Comparison of ENCODE assay signal across 34 cellular contexts in the genomic region with DNA sequence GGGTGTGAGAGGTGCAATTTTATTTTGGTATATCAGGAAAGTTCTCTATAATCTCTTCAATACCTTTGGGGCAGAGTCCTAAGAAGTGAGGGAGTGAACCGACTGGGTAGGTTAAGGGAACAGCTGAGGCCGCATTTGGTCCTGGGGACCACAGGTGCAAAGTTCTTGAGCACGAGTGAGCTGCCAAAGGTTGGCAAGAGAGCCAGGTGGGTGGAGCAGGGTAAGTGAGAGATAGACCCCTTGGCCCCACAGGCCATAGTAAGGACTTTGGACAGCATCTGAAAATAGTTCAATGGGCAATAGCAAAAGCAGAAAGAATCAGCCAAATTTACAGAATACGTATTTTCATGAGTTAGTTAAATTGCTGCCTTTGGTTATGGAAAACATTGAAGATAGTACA.
"Had no signal": no experiment of that assay in that cellular context is flagged by ENCODE, and none has a peak within 500 bp of the region (broad histone marks: within the 10 kb centered on the region; RNA-seq: fewer than 3 reads in every experiment).

No MANE protein-coding gene starts in this region.

- ATAC-seq: activated CD8-positive, alpha-beta T cell treated with anti-CD3 and anti-CD28 coated beads for 36 hours; activated naive CD4-positive, alpha-beta T cell treated with anti-CD3 and anti-CD28 coated beads, Interleukin-2, amount 50 U/mL, for 72 hours; activated T-cell treated with anti-CD3 and anti-CD28 coated beads, Interleukin-2, amount 50 U/mL, for 4 hours; activated T-cell treated with anti-CD3 and anti-CD28 coated beads, Interleukin-2, amount 50 U/mL, for 72 hours; activated T-helper 17 cell treated with anti-CD3 and anti-CD28 coated beads, Interleukin-2, amount 50 U/mL, for 72 hours; body of pancreas; T-cell; T-helper 17 cell had no signal

- H3K4me3 ChIP-seq: adrenal gland, body of pancreas, breast epithelium had no signal

- H3K36me3 ChIP-seq: adrenal gland, brain microvascular endothelial cell, breast epithelium had no signal

- H3K4me1 ChIP-seq: adrenal gland, body of pancreas, breast epithelium had no signal

- DNase-seq: activated B cell treated with CpG ODN at 0.5 μM for 24 hours; activated CD4-positive, alpha-beta memory T cell treated with anti-CD3 and anti-CD28 coated beads for 36 hours; activated CD4-positive, alpha-beta T cell treated with anti-CD3 and anti-CD28 coated beads for 4 hours; activated CD4-positive, alpha-beta T cell treated with anti-CD3 and anti-CD28 coated beads, Interleukin-2, amount 10 ng/mL, durations not matched to agents 24 days and 14 days; activated CD4-positive, alpha-beta T cell treated with anti-CD3 and anti-CD28 coated beads, Interleukin-2, amount 50 U/mL, for 1 hour; activated CD4-positive, alpha-beta T cell treated with anti-CD3 and anti-CD28 coated beads, Interleukin-2, amount 50 U/mL, for 4 hours; activated CD4-positive, CD25-positive, alpha-beta regulatory T cell treated with anti-CD3 and anti-CD28 coated beads, Interleukin-2, amount 50 U/mL, for 72 hours; activated CD8-positive, alpha-beta memory T cell treated with anti-CD3 and anti-CD28 coated beads, Interleukin-2, amount 50 U/mL, for 4 hours; activated CD8-positive, alpha-beta T cell treated with anti-CD3 and anti-CD28 coated beads for 36 hours; activated effector memory CD4-positive, alpha-beta T cell treated with anti-CD3 and anti-CD28 coated beads, Interleukin-2, amount 50 U/mL, for 16 hours; activated gamma-delta T cell treated with Interleukin-2 at 50 U/mL for 16 hours; activated naive CD4-positive, alpha-beta T cell; activated naive CD4-positive, alpha-beta T cell treated with anti-CD3 and anti-CD28 coated beads for 36 hours; activated naive CD4-positive, alpha-beta T cell treated with anti-CD3 and anti-CD28 coated beads, Interleukin-2, amount 50 U/mL, for 16 hours; activated naive CD8-positive, alpha-beta T cell treated with anti-CD3 and anti-CD28 coated beads for 36 hours; activated T-cell treated with anti-CD3 and anti-CD28 coated beads for 4 hours; activated T-cell treated with anti-CD3 and anti-CD28 coated beads, Interleukin-2, amount 50 U/mL, for 1 hour; activated T-cell treated with anti-CD3 and anti-CD28 coated beads, Interleukin-2, amount 50 U/mL, for 4 hours; activated T-cell treated with anti-CD3 and anti-CD28 coated beads, Interleukin-2, amount 50 U/mL, for 72 hours; adrenal gland; amniotic stem cell; aorta; body of pancreas; brain microvascular endothelial cell; central memory CD4-positive, alpha-beta T cell; T-cell; T-helper 17 cell; T-helper 9 cell had no signal

- H3K9me3 ChIP-seq: adrenal gland, body of pancreas had no signal

- H3K27me3 ChIP-seq: adrenal gland, body of pancreas, brain microvascular endothelial cell, breast epithelium had no signal

- H3K27ac ChIP-seq: adrenal gland, body of pancreas, brain microvascular endothelial cell, breast epithelium, VCaP had no signal

- FAIRE-seq: astrocyte, TTC549 had no signal
